Comparison of ENCODE assay signal across 16 cellular contexts in genomic region chr1:8682573-8682972, GRCh38.
"Had no signal": no experiment of that assay in that cellular context is flagged by ENCODE, and none has a peak within 500 bp of the region (broad histone marks: within the 10 kb centered on the region; RNA-seq: fewer than 3 reads in every experiment).

No MANE protein-coding gene starts in this region.

- H3K27ac Mint-ChIP-seq: activated CD4-positive, alpha-beta memory T cell treated with anti-CD3 and anti-CD28 coated beads, Interleukin-2, amount 10 ng/mL, durations not matched to agents 7 days and 5 days; activated naive CD8-positive, alpha-beta T cell treated with anti-CD3 and anti-CD28 coated beads, Interleukin-2, amount 10 ng/mL, durations not matched to agents 7 days and 5 days; T-cell had no signal

- DNase-seq: activated CD4-positive, alpha-beta memory T cell treated with anti-CD3 and anti-CD28 coated beads, Interleukin-2, amount 10 ng/mL, durations not matched to agents 7 days and 5 days; activated CD4-positive, alpha-beta T cell treated with anti-CD3 and anti-CD28 coated beads for 4 hours; activated gamma-delta T cell treated with Interleukin-2 at 50 U/mL for 16 hours; activated naive CD8-positive, alpha-beta T cell treated with anti-CD3 and anti-CD28 coated beads, Interleukin-2, amount 10 ng/mL, durations not matched to agents 7 days and 5 days; activated T-cell treated with anti-CD3 and anti-CD28 coated beads, Interleukin-2, amount 50 U/mL, for 48 hours; aorta; erythroblast; left colon; ovary; stimulated activated CD4-positive, alpha-beta T cell treated with anti-CD3 and anti-CD28 coated beads, Interleukin-1b, Interleukin-23, amount 100 ng/mL, for 48 hours; T-cell; T-helper 9 cell; thyroid gland had no signal

- H3K36me3 ChIP-seq: ovary, thyroid gland had no signal

- H3K36me3 Mint-ChIP-seq: mesothelial cell of epicardium had no signal

- H3K27ac ChIP-seq: ovary, thyroid gland had no signal

- H3K9me3 Mint-ChIP-seq: activated CD4-positive, alpha-beta memory T cell treated with anti-CD3 and anti-CD28 coated beads, Interleukin-2, amount 10 ng/mL, durations not matched to agents 7 days and 5 days; activated naive CD8-positive, alpha-beta T cell treated with anti-CD3 and anti-CD28 coated beads, Interleukin-2, amount 10 ng/mL, durations not matched to agents 7 days and 5 days; mesothelial cell of epicardium; neural crest cell; T-cell had no signal

- H3K4me3 ChIP-seq: lung, ovary, thyroid gland had no signal

- H3K4me3 Mint-ChIP-seq: activated CD4-positive, alpha-beta memory T cell treated with anti-CD3 and anti-CD28 coated beads, Interleukin-2, amount 10 ng/mL, durations not matched to agents 7 days and 5 days; activated naive CD8-positive, alpha-beta T cell treated with anti-CD3 and anti-CD28 coated beads, Interleukin-2, amount 10 ng/mL, durations not matched to agents 7 days and 5 days; mesothelial cell of epicardium; neural crest cell; T-cell had no signal

- H3K27me3 ChIP-seq: ovary, thyroid gland had no signal

- ATAC-seq: left colon, T-cell had no signal

- H3K9me3 ChIP-seq: ovary, thyroid gland had no signal

- H3K27me3 Mint-ChIP-seq: activated CD4-positive, alpha-beta memory T cell treated with anti-CD3 and anti-CD28 coated beads, Interleukin-2, amount 10 ng/mL, durations not matched to agents 7 days and 5 days; activated naive CD8-positive, alpha-beta T cell treated with anti-CD3 and anti-CD28 coated beads, Interleukin-2, amount 10 ng/mL, durations not matched to agents 7 days and 5 days; T-cell had no signal
